1 cellular context compared by ENCODE assay signal in the genomic region with DNA sequence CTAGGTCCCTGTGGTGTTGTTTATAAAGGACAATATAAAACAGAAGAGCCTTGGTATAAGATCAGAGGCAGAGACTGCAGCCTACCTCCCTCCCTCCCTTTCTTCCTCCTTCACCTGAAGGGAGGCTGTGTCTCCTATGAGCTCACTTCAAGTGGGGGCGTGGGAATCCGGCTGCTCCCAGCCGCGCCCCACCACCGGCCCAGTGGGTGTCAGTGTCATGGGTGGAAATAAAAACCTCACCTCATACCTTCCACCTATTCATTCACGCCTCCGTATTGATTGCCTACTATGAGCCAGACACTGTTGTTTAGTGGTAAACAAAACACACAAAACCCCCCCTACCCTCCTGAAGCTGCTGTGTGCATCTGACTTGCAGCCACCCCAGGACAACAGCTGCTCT.
TF ChIP-seq lines count a peak whose summit lies in the region.

No MANE protein-coding gene starts in this region.

TF ChIP-seq in H1, 55 proteins besides CTCF, POLR2A, EP300 and RAD21 (continued from another document):
- TF ChIP-seq SUZ12 (IDR thresholded peaks at IDR 0.05; ENCODE audit: low read length): no peak
- TF ChIP-seq BRCA1 (IDR thresholded peaks at IDR 0.05; ENCODE audit: low read depth, low read length): no peak
- TF ChIP-seq TAF7 (optimal IDR thresholded peaks at IDR 0.05; ENCODE audit: borderline replicate concordance, low read depth, low read length): no peak
- TF ChIP-seq SRF (IDR thresholded peaks at IDR 0.05; ENCODE audit: low read depth, low read length): no peak
- TF ChIP-seq ASH2L (IDR thresholded peaks at IDR 0.05; ENCODE audit: low read length): no peak
- TF ChIP-seq, protein P1, sequence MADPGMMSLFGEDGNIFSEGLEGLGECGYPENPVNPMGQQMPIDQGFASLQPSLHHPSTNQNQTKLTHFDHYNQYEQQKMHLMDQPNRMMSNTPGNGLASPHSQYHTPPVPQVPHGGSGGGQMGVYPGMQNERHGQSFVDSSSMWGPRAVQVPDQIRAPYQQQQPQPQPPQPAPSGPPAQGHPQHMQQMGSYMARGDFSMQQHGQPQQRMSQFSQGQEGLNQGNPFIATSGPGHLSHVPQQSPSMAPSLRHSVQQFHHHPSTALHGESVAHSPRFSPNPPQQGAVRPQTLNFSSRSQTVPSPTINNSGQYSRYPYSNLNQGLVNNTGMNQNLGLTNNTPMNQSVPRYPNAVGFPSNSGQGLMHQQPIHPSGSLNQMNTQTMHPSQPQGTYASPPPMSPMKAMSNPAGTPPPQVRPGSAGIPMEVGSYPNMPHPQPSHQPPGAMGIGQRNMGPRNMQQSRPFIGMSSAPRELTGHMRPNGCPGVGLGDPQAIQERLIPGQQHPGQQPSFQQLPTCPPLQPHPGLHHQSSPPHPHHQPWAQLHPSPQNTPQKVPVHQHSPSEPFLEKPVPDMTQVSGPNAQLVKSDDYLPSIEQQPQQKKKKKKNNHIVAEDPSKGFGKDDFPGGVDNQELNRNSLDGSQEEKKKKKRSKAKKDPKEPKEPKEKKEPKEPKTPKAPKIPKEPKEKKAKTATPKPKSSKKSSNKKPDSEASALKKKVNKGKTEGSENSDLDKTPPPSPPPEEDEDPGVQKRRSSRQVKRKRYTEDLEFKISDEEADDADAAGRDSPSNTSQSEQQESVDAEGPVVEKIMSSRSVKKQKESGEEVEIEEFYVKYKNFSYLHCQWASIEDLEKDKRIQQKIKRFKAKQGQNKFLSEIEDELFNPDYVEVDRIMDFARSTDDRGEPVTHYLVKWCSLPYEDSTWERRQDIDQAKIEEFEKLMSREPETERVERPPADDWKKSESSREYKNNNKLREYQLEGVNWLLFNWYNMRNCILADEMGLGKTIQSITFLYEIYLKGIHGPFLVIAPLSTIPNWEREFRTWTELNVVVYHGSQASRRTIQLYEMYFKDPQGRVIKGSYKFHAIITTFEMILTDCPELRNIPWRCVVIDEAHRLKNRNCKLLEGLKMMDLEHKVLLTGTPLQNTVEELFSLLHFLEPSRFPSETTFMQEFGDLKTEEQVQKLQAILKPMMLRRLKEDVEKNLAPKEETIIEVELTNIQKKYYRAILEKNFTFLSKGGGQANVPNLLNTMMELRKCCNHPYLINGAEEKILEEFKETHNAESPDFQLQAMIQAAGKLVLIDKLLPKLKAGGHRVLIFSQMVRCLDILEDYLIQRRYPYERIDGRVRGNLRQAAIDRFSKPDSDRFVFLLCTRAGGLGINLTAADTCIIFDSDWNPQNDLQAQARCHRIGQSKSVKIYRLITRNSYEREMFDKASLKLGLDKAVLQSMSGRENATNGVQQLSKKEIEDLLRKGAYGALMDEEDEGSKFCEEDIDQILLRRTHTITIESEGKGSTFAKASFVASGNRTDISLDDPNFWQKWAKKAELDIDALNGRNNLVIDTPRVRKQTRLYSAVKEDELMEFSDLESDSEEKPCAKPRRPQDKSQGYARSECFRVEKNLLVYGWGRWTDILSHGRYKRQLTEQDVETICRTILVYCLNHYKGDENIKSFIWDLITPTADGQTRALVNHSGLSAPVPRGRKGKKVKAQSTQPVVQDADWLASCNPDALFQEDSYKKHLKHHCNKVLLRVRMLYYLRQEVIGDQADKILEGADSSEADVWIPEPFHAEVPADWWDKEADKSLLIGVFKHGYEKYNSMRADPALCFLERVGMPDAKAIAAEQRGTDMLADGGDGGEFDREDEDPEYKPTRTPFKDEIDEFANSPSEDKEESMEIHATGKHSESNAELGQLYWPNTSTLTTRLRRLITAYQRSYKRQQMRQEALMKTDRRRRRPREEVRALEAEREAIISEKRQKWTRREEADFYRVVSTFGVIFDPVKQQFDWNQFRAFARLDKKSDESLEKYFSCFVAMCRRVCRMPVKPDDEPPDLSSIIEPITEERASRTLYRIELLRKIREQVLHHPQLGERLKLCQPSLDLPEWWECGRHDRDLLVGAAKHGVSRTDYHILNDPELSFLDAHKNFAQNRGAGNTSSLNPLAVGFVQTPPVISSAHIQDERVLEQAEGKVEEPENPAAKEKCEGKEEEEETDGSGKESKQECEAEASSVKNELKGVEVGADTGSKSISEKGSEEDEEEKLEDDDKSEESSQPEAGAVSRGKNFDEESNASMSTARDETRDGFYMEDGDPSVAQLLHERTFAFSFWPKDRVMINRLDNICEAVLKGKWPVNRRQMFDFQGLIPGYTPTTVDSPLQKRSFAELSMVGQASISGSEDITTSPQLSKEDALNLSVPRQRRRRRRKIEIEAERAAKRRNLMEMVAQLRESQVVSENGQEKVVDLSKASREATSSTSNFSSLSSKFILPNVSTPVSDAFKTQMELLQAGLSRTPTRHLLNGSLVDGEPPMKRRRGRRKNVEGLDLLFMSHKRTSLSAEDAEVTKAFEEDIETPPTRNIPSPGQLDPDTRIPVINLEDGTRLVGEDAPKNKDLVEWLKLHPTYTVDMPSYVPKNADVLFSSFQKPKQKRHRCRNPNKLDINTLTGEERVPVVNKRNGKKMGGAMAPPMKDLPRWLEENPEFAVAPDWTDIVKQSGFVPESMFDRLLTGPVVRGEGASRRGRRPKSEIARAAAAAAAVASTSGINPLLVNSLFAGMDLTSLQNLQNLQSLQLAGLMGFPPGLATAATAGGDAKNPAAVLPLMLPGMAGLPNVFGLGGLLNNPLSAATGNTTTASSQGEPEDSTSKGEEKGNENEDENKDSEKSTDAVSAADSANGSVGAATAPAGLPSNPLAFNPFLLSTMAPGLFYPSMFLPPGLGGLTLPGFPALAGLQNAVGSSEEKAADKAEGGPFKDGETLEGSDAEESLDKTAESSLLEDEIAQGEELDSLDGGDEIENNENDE (IDR thresholded peaks at IDR 0.05; ENCODE audit: insufficient replicate concordance, low read length): no peak
- no peak for TF ChIP-seq CEBPB (IDR thresholded peaks at IDR 0.05; ENCODE audit: low read depth, low read length)
- TF ChIP-seq, protein P2, sequence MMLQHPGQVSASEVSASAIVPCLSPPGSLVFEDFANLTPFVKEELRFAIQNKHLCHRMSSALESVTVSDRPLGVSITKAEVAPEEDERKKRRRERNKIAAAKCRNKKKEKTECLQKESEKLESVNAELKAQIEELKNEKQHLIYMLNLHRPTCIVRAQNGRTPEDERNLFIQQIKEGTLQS (IDR thresholded peaks at IDR 0.05; ENCODE audit: insufficient read depth, low read depth, low read length): no peak
- no peak for TF ChIP-seq RFX5 (IDR thresholded peaks at IDR 0.05; ENCODE audit: borderline replicate concordance, low read depth, low read length)
- no peak for TF ChIP-seq EGR1 (IDR thresholded peaks at IDR 0.05; ENCODE audit: borderline replicate concordance, low read depth, low read length)
